2 cellular contexts compared by ENCODE assay signal in the genomic region with DNA sequence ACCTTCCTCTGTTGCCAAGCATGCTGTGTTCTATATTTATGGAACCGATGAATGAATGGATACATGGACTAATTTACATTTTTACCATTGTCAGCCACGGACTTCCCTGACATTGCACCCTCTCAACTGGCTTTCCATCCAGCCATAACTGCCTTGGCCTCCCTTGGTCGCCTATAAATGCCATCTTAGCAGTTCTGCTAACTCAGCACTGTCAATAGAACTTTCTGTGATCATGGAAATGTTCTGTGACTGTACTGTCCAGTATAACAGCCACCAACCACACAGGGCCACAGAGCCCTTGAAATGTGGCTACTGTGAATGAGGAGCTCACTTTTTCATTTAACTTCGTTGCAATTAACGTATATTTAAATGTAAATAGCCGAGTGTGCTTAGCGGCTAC.
TF ChIP-seq lines count a peak whose summit lies in the region.

No MANE protein-coding gene starts in this region.

TF ChIP-seq in HepG2, 621 proteins besides CTCF, POLR2A, EP300 and RAD21:
- TF ChIP-seq ZNF598 (CRISPR knock-in tag; IDR thresholded peaks at IDR 0.05; ENCODE audit: borderline replicate concordance) (no peak), MAFK (conservative IDR thresholded peaks at IDR 0.05 in 1 of 2, IDR thresholded peaks at IDR 0.05 in 1 of 2; ENCODE audit: low read length in 2 of 2) (peak; percentile 71 to 79), MAFF (IDR thresholded peaks at IDR 0.05; ENCODE audit: low read depth, low read length) (peak; percentile 70)
- TF ChIP-seq, protein P1, sequence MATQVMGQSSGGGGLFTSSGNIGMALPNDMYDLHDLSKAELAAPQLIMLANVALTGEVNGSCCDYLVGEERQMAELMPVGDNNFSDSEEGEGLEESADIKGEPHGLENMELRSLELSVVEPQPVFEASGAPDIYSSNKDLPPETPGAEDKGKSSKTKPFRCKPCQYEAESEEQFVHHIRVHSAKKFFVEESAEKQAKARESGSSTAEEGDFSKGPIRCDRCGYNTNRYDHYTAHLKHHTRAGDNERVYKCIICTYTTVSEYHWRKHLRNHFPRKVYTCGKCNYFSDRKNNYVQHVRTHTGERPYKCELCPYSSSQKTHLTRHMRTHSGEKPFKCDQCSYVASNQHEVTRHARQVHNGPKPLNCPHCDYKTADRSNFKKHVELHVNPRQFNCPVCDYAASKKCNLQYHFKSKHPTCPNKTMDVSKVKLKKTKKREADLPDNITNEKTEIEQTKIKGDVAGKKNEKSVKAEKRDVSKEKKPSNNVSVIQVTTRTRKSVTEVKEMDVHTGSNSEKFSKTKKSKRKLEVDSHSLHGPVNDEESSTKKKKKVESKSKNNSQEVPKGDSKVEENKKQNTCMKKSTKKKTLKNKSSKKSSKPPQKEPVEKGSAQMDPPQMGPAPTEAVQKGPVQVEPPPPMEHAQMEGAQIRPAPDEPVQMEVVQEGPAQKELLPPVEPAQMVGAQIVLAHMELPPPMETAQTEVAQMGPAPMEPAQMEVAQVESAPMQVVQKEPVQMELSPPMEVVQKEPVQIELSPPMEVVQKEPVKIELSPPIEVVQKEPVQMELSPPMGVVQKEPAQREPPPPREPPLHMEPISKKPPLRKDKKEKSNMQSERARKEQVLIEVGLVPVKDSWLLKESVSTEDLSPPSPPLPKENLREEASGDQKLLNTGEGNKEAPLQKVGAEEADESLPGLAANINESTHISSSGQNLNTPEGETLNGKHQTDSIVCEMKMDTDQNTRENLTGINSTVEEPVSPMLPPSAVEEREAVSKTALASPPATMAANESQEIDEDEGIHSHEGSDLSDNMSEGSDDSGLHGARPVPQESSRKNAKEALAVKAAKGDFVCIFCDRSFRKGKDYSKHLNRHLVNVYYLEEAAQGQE (IDR thresholded peaks at IDR 0.05; ENCODE audit: borderline replicate concordance in 1 of 2, low read depth in 1 of 2, low read length in 2 of 2), result no peak
- TF ChIP-seq, protein P2, sequence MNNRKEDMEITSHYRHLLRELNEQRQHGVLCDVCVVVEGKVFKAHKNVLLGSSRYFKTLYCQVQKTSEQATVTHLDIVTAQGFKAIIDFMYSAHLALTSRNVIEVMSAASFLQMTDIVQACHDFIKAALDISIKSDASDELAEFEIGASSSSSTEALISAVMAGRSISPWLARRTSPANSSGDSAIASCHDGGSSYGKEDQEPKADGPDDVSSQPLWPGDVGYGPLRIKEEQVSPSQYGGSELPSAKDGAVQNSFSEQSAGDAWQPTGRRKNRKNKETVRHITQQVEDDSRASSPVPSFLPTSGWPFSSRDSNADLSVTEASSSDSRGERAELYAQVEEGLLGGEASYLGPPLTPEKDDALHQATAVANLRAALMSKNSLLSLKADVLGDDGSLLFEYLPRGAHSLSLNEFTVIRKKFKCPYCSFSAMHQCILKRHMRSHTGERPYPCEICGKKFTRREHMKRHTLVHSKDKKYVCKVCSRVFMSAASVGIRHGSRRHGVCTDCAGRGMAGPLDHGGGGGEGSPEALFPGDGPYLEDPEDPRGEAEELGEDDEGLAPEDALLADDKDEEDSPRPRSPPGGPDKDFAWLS (CRISPR knock-in tag; IDR thresholded peaks at IDR 0.05; ENCODE audit: borderline replicate concordance), result no peak

TF ChIP-seq in K562, 482 proteins besides CTCF, POLR2A, EP300 and RAD21:
- TF ChIP-seq NBN (IDR thresholded peaks at IDR 0.05; ENCODE audit: low read depth), result no peak
- TF ChIP-seq, protein P3, sequence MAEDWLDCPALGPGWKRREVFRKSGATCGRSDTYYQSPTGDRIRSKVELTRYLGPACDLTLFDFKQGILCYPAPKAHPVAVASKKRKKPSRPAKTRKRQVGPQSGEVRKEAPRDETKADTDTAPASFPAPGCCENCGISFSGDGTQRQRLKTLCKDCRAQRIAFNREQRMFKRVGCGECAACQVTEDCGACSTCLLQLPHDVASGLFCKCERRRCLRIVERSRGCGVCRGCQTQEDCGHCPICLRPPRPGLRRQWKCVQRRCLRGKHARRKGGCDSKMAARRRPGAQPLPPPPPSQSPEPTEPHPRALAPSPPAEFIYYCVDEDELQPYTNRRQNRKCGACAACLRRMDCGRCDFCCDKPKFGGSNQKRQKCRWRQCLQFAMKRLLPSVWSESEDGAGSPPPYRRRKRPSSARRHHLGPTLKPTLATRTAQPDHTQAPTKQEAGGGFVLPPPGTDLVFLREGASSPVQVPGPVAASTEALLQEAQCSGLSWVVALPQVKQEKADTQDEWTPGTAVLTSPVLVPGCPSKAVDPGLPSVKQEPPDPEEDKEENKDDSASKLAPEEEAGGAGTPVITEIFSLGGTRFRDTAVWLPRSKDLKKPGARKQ (CRISPR knock-in tag; IDR thresholded peaks at IDR 0.05), result no peak
- no peak for TF ChIP-seq ZNF140 (CRISPR knock-in tag; IDR thresholded peaks at IDR 0.05)
- no peak for TF ChIP-seq RUNX1 (IDR thresholded peaks at IDR 0.05; ENCODE audit: low read depth)
- TF ChIP-seq, protein P4, sequence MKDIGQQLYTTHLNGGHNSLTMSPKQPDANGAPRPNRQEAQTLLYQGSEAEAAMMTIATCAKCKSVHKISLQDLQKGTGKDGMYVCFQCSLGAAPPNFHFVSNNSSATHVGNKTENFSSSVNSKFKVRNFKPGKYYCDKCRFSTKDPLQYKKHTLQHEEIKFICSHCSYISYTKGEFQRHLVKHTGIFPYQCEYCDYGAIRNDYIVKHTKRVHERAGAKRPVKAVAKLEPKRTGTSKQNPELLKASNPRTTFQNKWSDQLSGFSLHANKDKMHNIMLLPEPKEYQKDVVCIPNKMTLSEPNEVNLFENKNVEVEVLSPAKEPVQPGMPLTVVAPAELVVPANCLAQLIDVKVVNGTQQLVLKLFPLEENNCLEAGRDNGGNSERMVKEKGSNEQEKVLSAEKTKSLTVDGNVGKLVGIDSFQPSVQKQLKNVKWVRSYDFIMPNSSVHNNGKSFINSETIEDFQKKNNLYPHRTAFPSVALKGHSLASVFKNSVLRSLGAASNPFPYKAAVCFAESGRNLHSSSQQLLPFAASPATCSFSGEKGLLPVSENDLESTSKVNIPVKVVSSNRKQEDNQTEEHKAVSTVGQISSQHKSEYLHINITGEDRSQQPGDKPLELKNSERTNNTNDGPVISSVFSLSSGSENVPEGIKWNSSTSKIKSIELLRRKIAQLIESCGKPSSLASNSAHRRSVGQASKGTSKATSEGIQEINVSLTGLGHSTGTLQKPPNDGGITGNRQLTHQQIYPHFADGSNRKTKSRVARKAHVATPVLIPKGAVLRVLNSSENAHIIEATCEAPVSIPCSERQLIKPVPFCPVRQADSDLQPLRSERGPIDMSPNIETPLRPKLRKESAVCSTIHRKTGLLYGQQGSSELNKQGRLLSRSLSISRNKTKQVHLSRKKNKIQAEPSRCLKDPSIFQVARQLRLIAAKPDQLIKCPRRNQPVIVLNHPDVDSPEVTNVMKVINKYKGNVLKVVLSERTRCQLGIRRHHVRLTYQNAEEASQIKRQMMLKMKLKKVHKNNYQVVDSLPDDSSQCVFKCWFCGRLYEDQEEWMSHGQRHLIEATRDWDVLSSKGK (CRISPR knock-in tag; IDR thresholded peaks at IDR 0.05), result no peak
- TF ChIP-seq ZNF316 (IDR thresholded peaks at IDR 0.05), result peak; percentile 63; the same call in 1 of the 2 replicates
- no peak for TF ChIP-seq MTA1 (IDR thresholded peaks at IDR 0.05; ENCODE audit: borderline replicate concordance)
- TF ChIP-seq, protein P5, sequence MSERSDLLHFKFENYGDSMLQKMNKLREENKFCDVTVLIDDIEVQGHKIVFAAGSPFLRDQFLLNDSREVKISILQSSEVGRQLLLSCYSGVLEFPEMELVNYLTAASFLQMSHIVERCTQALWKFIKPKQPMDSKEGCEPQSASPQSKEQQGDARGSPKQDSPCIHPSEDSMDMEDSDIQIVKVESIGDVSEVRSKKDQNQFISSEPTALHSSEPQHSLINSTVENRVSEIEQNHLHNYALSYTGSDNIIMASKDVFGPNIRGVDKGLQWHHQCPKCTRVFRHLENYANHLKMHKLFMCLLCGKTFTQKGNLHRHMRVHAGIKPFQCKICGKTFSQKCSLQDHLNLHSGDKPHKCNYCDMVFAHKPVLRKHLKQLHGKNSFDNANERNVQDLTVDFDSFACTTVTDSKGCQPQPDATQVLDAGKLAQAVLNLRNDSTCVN (CRISPR knock-in tag; IDR thresholded peaks at IDR 0.05), result no peak
- no peak for TF ChIP-seq NR2C2 (CRISPR knock-in tag; IDR thresholded peaks at IDR 0.05)
- no peak for TF ChIP-seq NR2C2 (tag; IDR thresholded peaks at IDR 0.05)
- TF ChIP-seq KDM4B (IDR thresholded peaks at IDR 0.05; ENCODE audit: borderline replicate concordance in 2 of 2, low read depth in 1 of 2), result no peak
- TF ChIP-seq C11orf30 (IDR thresholded peaks at IDR 0.05; ENCODE audit: low read depth), result peak; percentile 60
- no peak for TF ChIP-seq MEIS2 (IDR thresholded peaks at IDR 0.05; ENCODE audit: partially characterized antibody)
- TF ChIP-seq, protein P6, sequence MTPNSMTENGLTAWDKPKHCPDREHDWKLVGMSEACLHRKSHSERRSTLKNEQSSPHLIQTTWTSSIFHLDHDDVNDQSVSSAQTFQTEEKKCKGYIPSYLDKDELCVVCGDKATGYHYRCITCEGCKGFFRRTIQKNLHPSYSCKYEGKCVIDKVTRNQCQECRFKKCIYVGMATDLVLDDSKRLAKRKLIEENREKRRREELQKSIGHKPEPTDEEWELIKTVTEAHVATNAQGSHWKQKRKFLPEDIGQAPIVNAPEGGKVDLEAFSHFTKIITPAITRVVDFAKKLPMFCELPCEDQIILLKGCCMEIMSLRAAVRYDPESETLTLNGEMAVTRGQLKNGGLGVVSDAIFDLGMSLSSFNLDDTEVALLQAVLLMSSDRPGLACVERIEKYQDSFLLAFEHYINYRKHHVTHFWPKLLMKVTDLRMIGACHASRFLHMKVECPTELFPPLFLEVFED (CRISPR knock-in tag; conservative IDR thresholded peaks at IDR 0.05), result no peak
- no peak for TF ChIP-seq CBX5 (IDR thresholded peaks at IDR 0.05; ENCODE audit: borderline replicate concordance, low read depth)
- no peak for TF ChIP-seq GABPB1 (CRISPR knock-in tag; IDR thresholded peaks at IDR 0.05)
- no peak for TF ChIP-seq NONO (IDR thresholded peaks at IDR 0.05; ENCODE audit: low read depth in 2 of 2, low read length in 1 of 2)
- no peak for TF ChIP-seq EGR1 (conservative IDR thresholded peaks at IDR 0.05)
- TF ChIP-seq, protein P7, sequence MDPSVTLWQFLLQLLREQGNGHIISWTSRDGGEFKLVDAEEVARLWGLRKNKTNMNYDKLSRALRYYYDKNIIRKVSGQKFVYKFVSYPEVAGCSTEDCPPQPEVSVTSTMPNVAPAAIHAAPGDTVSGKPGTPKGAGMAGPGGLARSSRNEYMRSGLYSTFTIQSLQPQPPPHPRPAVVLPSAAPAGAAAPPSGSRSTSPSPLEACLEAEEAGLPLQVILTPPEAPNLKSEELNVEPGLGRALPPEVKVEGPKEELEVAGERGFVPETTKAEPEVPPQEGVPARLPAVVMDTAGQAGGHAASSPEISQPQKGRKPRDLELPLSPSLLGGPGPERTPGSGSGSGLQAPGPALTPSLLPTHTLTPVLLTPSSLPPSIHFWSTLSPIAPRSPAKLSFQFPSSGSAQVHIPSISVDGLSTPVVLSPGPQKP (CRISPR knock-in tag; IDR thresholded peaks at IDR 0.05), result no peak
- peak; percentile 66 for TF ChIP-seq MAFG (tag; conservative IDR thresholded peaks at IDR 0.05)
